Comparison of ENCODE assay signal across 10 cellular contexts in genomic region chr3:37291275-37291700, GRCh38. TPM values are rescaled to one million over a fixed set of nuclear protein-coding genes. Genes with fewer than 3 reads are reported as not detected.
DNase-seq lines count a peak whose midpoint lies in the region; ATAC-seq, FAIRE-seq and TF ChIP-seq lines count a peak whose summit lies in the region.
"Had no signal": no experiment of that assay in that cellular context is flagged by ENCODE, and none has a peak within 500 bp of the region (broad histone marks: within the 10 kb centered on the region; RNA-seq: fewer than 3 reads in every experiment).

No MANE protein-coding gene starts in this region.

- FAIRE-seq in GM12892 (lab: Jason Lieb, UNC) = no peak

- DNase-seq in A172 (ENCODE audit: low spot score) (peak; percentile 81), HT1080 (ENCODE audit: low read depth) (peak; percentile 88), astrocyte of the hippocampus (ENCODE audit: low read depth, low spot score) (peak; percentile 41), iris pigment epithelial cell (ENCODE audit: low read depth) (peak; percentile 86), GM12892 (ENCODE audit: insufficient read length) (no peak), CD1c-positive myeloid dendritic cell (ENCODE audit: extremely low spot score) (no peak), C1 segment of cervical spinal cord (lab: John Stamatoyannopoulos, UW) (no peak)
- DNase-seq: KG1 had no signal

- no peak for ATAC-seq in GM18909 (IDR thresholded peaks at IDR 0.05; ENCODE audit: poor library complexity, unreplicated experiment)
- ATAC-seq: sciatic nerve had no signal

- TF ChIP-seq POLR2A in GM12892 (IDR thresholded peaks at IDR 0.05; ENCODE audit: low read depth, low read length) = no peak

RNA-seq across cellular contexts. Expression of gene GOLGA4, which starts 48.2 kb away (rescaled TPM):
- total RNA-seq in A172 (2014; rRNA removed; shearing (Covaris generic)) = 60.1 and 69.8 TPM in 2 replicates
- 29.7 and 30.0 TPM in 2 replicates for total RNA-seq in HT1080 (2014; rRNA removed; shearing (Covaris generic))
- 19.6 and 20.5 TPM in 2 replicates for polyA plus RNA-seq in HT1080 (2015; cell fraction: cytosol; rRNA removed)
- 14.3 and 19.0 TPM in 2 replicates for polyA plus RNA-seq in HT1080 (2015; cell fraction: nucleus; rRNA removed)
- polyA plus RNA-seq in GM12892 (2012; ENCODE audit: missing spikeins) = 26.1 TPM

Comparison
In these comparisons a context has a peak if more than half of its experiments do, and no peak if none do; other contexts are left out.
1. DNase-seq: peak in A172 (single experiment), HT1080 (single experiment), astrocyte of the hippocampus (single experiment) and iris pigment epithelial cell (single experiment); none in GM12892 (single experiment), CD1c-positive myeloid dendritic cell (single experiment) and C1 segment of cervical spinal cord (0 of 14).